Comparison of ENCODE assay signal across 8 cellular contexts in the genomic region with DNA sequence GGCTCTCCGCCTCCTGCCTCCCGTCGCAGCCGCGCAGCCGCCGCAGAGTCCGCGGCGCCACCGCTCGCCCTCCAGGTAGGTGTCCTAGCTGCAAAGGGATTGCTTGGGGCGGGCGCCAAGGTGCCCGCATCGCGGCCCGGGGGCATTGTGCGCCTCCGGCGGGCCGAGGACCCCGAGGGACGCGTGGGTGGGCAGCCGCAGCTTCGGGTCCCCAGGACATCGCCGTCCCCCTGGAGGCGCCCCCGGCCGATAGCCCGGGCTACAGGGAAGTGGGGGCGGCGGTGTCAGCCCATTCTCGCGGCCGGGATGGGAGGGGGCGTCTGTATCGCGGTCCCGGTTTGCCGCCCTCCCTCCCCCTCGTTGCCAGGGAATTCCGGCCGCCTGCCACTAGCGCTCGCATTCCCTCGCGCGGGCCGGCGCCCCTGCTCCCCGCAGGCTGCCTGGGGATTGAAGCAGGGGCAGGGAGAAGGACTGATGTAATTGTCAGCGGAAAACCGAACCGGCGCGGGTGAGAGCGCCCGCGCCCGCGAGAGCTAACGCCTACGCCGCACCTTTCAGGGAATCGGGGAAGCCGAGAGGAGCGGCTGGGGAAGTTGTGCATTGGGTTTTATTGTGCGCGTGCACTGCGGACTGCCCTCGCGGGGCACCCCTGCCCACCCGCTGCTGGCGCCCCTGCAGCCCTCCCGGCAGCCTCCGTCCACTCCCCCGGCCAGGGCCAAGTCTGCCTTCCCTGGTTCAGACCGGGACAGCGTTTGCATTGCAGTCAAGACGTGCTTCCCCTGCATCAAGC. TPM values are rescaled to one million over a fixed set of nuclear protein-coding genes. Genes with fewer than 3 reads are reported as not detected.
DNase-seq lines count a peak whose midpoint lies in the region; ATAC-seq, FAIRE-seq and TF ChIP-seq lines count a peak whose summit lies in the region.

No MANE protein-coding gene starts in this region.

- ATAC-seq in GM21737 (IDR thresholded peaks at IDR 0.05; ENCODE audit: unreplicated experiment) = no peak

- no peak for FAIRE-seq in urothelium cell line (lab: Jason Lieb, UNC)

- peak; percentile 69 for DNase-seq in ELF-1 (ENCODE audit: low read depth, low spot score)
- peak; percentile 66 for DNase-seq in HCEC 1CT
- DNase-seq in NCI-H146 treated with DMSO at 0.1 percent for 48 hours (lab: John Stamatoyannopoulos, UW; ENCODE audit: unreplicated experiment) = peak; percentile 40
- DNase-seq in activated CD8-positive, alpha-beta memory T cell treated with anti-CD3 and anti-CD28 coated beads, Interleukin-2, amount 50 U/mL, for 48 hours = peak; percentile 59
- peak; percentile 56 for DNase-seq in fibroblast of mammary gland (ENCODE audit: low read depth)
- DNase-seq in myocyte (ENCODE audit: low read depth) = peak; percentile 77
- peak; percentile 67 for DNase-seq in urothelium cell line (ENCODE audit: low spot score)

- peak overlapping the region; percentile 77 for H3K4me3 ChIP-seq in fibroblast of mammary gland (ENCODE audit: control insufficient read depth, low read depth, low read length)

- no peak for TF ChIP-seq CTCF in fibroblast of mammary gland (conservative IDR thresholded peaks at IDR 0.05; ENCODE audit: control insufficient read depth, insufficient read depth, low read depth, low read length)

RNA-seq across cellular contexts. Expression of gene OSBPL6, which starts 0.5 kb away (rescaled TPM):
- total RNA-seq in myocyte = 14.0 and 20.6 TPM in 2 replicates
- 7.5 TPM for polyA plus RNA-seq in myocyte (2012)
